Comparison of ENCODE assay signal across 8 cellular contexts in the genomic region with DNA sequence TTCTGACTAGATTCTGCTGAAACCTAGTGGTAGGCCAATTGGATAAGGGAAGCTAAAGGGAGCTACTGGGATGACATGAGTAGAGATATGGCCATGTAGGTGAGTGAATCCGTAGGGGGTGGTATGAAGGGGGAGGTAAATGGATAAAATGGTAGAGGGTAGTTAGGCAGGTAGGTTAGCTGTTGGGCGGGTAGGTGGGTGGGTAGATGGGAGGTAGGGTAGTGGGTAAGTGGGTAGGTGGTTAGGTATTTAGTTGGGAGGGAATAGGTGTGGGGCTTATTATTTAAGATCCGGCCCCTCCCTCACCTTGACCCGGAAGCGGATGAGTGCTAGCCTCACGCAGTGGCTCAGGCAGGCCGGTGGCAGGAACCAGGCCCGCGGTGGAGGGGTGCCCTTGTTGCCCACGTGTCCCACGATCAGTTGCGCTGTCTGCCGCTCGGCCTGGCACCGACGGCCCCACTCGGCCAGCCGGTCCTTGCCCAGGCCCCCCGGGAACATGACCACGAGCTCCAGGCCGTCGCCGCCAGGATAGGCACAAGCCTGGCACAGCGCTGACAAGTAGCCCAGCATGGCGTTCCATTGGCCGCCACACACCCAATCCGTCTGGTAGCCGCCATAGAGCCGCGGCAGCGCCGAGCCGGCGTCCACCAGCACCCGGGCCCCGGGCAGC. TPM values are rescaled to one million over a fixed set of nuclear protein-coding genes. Genes with fewer than 3 reads are reported as not detected.
DNase-seq lines count a peak whose midpoint lies in the region; ATAC-seq and TF ChIP-seq lines count a peak whose summit lies in the region.

No MANE protein-coding gene starts in this region.

- no peak for TF ChIP-seq POLR2A in lower leg skin (IDR thresholded peaks at IDR 0.05)

- WGBS in lower leg skin, 2 donors = 1 to 54% methylated on average over 16 to 32 of the region's 36 CpGs

- DNase-seq in NCI-H2227 (lab: John Stamatoyannopoulos, UW; ENCODE audit: unreplicated experiment) = peak; percentile 69
- DNase-seq in activated CD4-positive, alpha-beta T cell treated with anti-CD3 and anti-CD28 coated beads for 48 hours = peak; percentile 75
- peak; percentile 72 for DNase-seq in colonic mucosa
- peak; percentile 44 to 91 for DNase-seq in lower leg skin (ENCODE audit: low spot score in 2 of 2)
- DNase-seq in stimulated activated CD4-positive, alpha-beta T cell treated with anti-CD3 and anti-CD28 coated beads, Interleukin-4, amount 100 ng/mL, for 48 hours (ENCODE audit: low read depth in 2 of 2) = peak; percentile 46 to 56

- no peaks in the 10 kb centered on the region for H3K4me1 ChIP-seq in colonic mucosa

- ATAC-seq in GM18502 (IDR thresholded peaks at IDR 0.05; ENCODE audit: poor library complexity, unreplicated experiment) (peak; percentile 71), HG02943 (IDR thresholded peaks at IDR 0.05; ENCODE audit: low read depth, unreplicated experiment) (peak; percentile 52)

- H3K27me3 ChIP-seq in colonic mucosa = no peaks in the 10 kb centered on the region

- H3K27ac ChIP-seq in 22Rv1 (peak overlapping the region; percentile 89), colonic mucosa (peak overlapping the region; percentile 83)

- no peaks in the 10 kb centered on the region for H3K36me3 ChIP-seq in colonic mucosa

- H3K4me3 ChIP-seq in colonic mucosa (peak overlapping the region; percentile 68), lower leg skin (ENCODE audit: low read depth, poor library complexity, severe bottlenecking) (peak overlapping the region; percentile 65)

- intact Hi-C loops in colonic mucosa (cut with DNase I) (no loop called here), lower leg skin (cut with DNase I; ENCODE audit: low total_unique reads) (no loop called here)

- H3K9ac ChIP-seq in colonic mucosa (ENCODE audit: low read depth in 2 of 2, low read length in 2 of 2) = peak overlapping the region; percentile 55 to 79

- H3K9me3 ChIP-seq in colonic mucosa = no peaks in the 10 kb centered on the region

- TF ChIP-seq CTCF in 22Rv1 (IDR thresholded peaks at IDR 0.05) (no peak), colonic mucosa (IDR thresholded peaks at IDR 0.05) (no peak), lower leg skin (IDR thresholded peaks at IDR 0.05) (no peak)

RNA-seq across cellular contexts. Expression of a gene that starts 0.7 kb away (rescaled TPM):
- 1 to 10 TPM; 3.6 to 4.4 TPM for total RNA-seq in colonic mucosa
- 1 to 10 TPM; 6.1 to 9.7 (median 8.2) TPM for total RNA-seq in lower leg skin

Comparison
In these comparisons a context has a peak if more than half of its experiments do, and no peak if none do; other contexts are left out.
1. Peak in every context shown above with its lines: DNase-seq, ATAC-seq, H3K4me3 ChIP-seq and H3K27ac ChIP-seq.